ENCODE assay signal across 1 cellular context in genomic region chr10:55519264-55519663, GRCh38.
TF ChIP-seq lines count a peak whose summit lies in the region.

No MANE protein-coding gene starts in this region.

TF ChIP-seq in GM23338, 12 proteins besides CTCF, POLR2A, EP300 and RAD21 (continued from another document):
- no peak for TF ChIP-seq ZNF462 (CRISPR knock-in tag; IDR thresholded peaks at IDR 0.05)
